1 cellular context compared by ENCODE assay signal in the genomic region with DNA sequence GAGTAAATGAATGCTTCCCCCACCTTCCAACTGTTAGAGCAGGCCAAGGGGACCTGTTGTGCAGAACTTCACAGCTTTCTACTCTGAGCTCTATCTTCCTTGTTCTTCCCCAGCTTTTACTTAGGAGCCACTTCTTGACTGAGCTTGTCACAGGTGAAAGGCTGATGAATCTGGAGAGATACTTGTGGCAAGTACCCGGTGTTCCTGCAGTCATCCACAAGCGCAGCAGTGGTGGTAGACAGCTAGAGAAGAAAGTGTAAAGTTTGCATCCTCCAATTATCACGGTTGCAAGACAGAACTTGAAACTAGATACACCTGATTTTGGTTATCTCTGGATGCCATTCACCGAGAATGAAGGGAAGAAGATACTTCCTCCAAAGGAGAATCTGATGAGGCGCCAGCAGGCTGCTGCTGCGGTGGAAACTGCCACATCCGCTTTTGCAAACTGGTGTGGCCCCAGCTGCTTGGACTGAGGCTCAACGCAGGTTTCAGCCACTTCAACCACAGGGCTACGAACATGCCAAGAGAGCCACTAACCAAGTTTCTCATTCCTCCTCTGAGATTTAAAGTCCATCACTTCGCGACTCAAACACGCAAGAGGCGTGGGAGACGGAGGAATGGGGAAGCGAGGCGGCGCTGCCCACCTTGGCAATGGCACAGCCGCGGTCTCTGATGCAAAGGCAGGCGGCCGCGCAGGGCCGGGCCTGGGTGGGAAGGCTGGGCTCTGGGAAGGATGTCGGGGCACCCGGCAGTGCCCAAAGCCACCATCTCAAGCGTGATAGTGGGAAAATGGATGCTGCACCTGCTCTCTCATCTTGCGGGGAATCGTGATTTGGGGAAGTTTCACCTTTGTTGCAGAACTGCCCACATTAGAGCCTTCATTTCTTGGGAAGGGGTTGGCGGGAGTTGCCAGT.
TF ChIP-seq lines count a peak whose summit lies in the region.

No MANE protein-coding gene starts in this region.

TF ChIP-seq in GM12878, 131 proteins besides CTCF, POLR2A, EP300 and RAD21 (continued from another document and continues in another):
- TF ChIP-seq ZBTB4 (CRISPR knock-in tag; IDR thresholded peaks at IDR 0.05) (no peak), GABPA (IDR thresholded peaks at IDR 0.05; ENCODE audit: low read depth) (no peak), BCL11A (IDR thresholded peaks at IDR 0.05; ENCODE audit: low read depth, low read length) (peak; percentile 76), ZNF24 (IDR thresholded peaks at IDR 0.05) (no peak), SRF (IDR thresholded peaks at IDR 0.05; ENCODE audit: low read depth in 2 of 2, low read length in 2 of 2) (no peak), NBN (IDR thresholded peaks at IDR 0.05) (no peak), SMARCA5 (IDR thresholded peaks at IDR 0.05) (no peak), MEF2B (IDR thresholded peaks at IDR 0.05; ENCODE audit: partially characterized antibody, poor library complexity, severe bottlenecking) (no peak), JUND (IDR thresholded peaks at IDR 0.05; ENCODE audit: low read depth, low read length) (no peak), MLLT1 (IDR thresholded peaks at IDR 0.05) (peak; percentile 65; the same call in 1 of the 2 replicates), ZNF384 (IDR thresholded peaks at IDR 0.05; ENCODE audit: borderline replicate concordance, low read depth, low read length) (no peak), SP1 (IDR thresholded peaks at IDR 0.05; ENCODE audit: low read depth, low read length) (no peak), NRF1 (conservative IDR thresholded peaks at IDR 0.05; ENCODE audit: low read depth, low read length) (no peak), CBX5 (IDR thresholded peaks at IDR 0.05; ENCODE audit: low read depth) (peak; percentile 85; the same call in 1 of the 2 replicates), MEF2A (IDR thresholded peaks at IDR 0.05; ENCODE audit: insufficient read depth, low read depth, low read length) (0 out of 2 replicates have a peak, but pooled peaks have one; percentile 17), SUPT20H (IDR thresholded peaks at IDR 0.05; ENCODE audit: borderline replicate concordance, control insufficient read depth, low read depth, low read length) (no peak), SREBF1 (IDR thresholded peaks at IDR 0.05; ENCODE audit: low read length) (no peak), NR2F1 (conservative IDR thresholded peaks at IDR 0.05) (no peak), SMAD5 (IDR thresholded peaks at IDR 0.05; ENCODE audit: low read depth) (no peak), BACH1 (IDR thresholded peaks at IDR 0.05; ENCODE audit: borderline replicate concordance) (peak; percentile 43; the same call in 1 of the 2 replicates), NKRF (conservative IDR thresholded peaks at IDR 0.05) (no peak), FOXK2 (IDR thresholded peaks at IDR 0.05) (no peak), PML (IDR thresholded peaks at IDR 0.05; ENCODE audit: low read length) (no peak), DPF2 (IDR thresholded peaks at IDR 0.05) (peak; percentile 81), EED (IDR thresholded peaks at IDR 0.05; ENCODE audit: low read depth) (peak; percentile 81), ZBTB33 (IDR thresholded peaks at IDR 0.05) (no peak), STAT1 (conservative IDR thresholded peaks at IDR 0.05) (no peak), EZH2 (IDR thresholded peaks at IDR 0.05; ENCODE audit: borderline replicate concordance, control insufficient read depth, low read depth, low read length) (no peak), FOXM1 (IDR thresholded peaks at IDR 0.05; ENCODE audit: low read depth, low read length) (peak; percentile 43; the same call in 1 of the 2 replicates), ZNF622 (IDR thresholded peaks at IDR 0.05) (no peak), YY1 (IDR thresholded peaks at IDR 0.05; ENCODE audit: low read depth, low read length) (0 out of 2 replicates have a peak, but pooled peaks have one; percentile 15), BMI1 (IDR thresholded peaks at IDR 0.05; ENCODE audit: borderline replicate concordance) (peak; percentile 45; the same call in 1 of the 2 replicates), EGR1 (IDR thresholded peaks at IDR 0.05; ENCODE audit: borderline replicate concordance in 1 of 2, low read depth in 2 of 2, low read length in 2 of 2) (no peak), HDAC2 (IDR thresholded peaks at IDR 0.05) (no peak), ATF7 (IDR thresholded peaks at IDR 0.05; ENCODE audit: low read depth) (no peak), SIX5 (IDR thresholded peaks at IDR 0.05; ENCODE audit: low read depth, low read length, severe bottlenecking) (no peak), ELK1 (IDR thresholded peaks at IDR 0.05; ENCODE audit: low read depth, low read length) (no peak), ZBED1 (IDR thresholded peaks at IDR 0.05; ENCODE audit: borderline replicate concordance) (no peak), ZSCAN29 (IDR thresholded peaks at IDR 0.05) (no peak), ZNF687 (IDR thresholded peaks at IDR 0.05) (0 out of 2 replicates have a peak, but pooled peaks have one; percentile 26), CHD1 (IDR thresholded peaks at IDR 0.05; ENCODE audit: low read depth, low read length) (no peak), SMAD1 (IDR thresholded peaks at IDR 0.05; ENCODE audit: low read depth, partially characterized antibody) (no peak)
- TF ChIP-seq, protein P1, sequence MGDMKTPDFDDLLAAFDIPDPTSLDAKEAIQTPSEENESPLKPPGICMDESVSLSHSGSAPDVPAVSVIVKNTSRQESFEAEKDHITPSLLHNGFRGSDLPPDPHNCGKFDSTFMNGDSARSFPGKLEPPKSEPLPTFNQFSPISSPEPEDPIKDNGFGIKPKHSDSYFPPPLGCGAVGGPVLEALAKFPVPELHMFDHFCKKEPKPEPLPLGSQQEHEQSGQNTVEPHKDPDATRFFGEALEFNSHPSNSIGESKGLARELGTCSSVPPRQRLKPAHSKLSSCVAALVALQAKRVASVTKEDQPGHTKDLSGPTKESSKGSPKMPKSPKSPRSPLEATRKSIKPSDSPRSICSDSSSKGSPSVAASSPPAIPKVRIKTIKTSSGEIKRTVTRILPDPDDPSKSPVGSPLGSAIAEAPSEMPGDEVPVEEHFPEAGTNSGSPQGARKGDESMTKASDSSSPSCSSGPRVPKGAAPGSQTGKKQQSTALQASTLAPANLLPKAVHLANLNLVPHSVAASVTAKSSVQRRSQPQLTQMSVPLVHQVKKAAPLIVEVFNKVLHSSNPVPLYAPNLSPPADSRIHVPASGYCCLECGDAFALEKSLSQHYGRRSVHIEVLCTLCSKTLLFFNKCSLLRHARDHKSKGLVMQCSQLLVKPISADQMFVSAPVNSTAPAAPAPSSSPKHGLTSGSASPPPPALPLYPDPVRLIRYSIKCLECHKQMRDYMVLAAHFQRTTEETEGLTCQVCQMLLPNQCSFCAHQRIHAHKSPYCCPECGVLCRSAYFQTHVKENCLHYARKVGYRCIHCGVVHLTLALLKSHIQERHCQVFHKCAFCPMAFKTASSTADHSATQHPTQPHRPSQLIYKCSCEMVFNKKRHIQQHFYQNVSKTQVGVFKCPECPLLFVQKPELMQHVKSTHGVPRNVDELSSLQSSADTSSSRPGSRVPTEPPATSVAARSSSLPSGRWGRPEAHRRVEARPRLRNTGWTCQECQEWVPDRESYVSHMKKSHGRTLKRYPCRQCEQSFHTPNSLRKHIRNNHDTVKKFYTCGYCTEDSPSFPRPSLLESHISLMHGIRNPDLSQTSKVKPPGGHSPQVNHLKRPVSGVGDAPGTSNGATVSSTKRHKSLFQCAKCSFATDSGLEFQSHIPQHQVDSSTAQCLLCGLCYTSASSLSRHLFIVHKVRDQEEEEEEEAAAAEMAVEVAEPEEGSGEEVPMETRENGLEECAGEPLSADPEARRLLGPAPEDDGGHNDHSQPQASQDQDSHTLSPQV (IDR thresholded peaks at IDR 0.05): no peak
